In genomic region chr11:129508163-129508562, GRCh38 we compare ENCODE assay signal across 6 cellular contexts.
"Had no signal": no experiment of that assay in that cellular context is flagged by ENCODE, and none has a peak within 500 bp of the region (broad histone marks: within the 10 kb centered on the region; RNA-seq: fewer than 3 reads in every experiment).

No MANE protein-coding gene starts in this region.

- H3K4me3 ChIP-seq: K562 had no signal

- DNase-seq: IMR-90, KBM-7, KG1 had no signal

- H3K27ac ChIP-seq: HL-60, KMS-11 had no signal
